In the genomic region with DNA sequence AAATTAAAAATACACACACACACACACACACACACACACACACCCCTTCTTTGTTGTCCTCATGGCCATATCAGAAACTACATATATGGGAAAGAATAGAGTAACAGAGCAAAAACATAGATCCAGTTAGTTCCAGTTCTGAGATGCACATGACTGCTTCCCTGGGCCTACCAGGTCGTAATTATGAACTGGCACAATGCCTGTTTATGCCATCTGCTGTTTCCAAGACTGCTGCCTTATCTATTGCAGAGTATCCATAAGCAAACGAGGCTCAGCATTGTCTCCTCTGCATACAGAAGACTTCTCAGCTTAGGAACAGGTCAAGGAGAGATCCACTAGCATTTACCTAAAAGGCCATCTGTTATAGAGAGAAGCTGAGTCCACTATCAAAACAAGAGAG, we compare ENCODE assay signal across 17 cellular contexts.
DNase-seq lines count a peak whose midpoint lies in the region; ATAC-seq and TF ChIP-seq lines count a peak whose summit lies in the region.
"Had no signal": no experiment of that assay in that cellular context is flagged by ENCODE, and none has a peak within 500 bp of the region (broad histone marks: within the 10 kb centered on the region; RNA-seq: fewer than 3 reads in every experiment).

No MANE protein-coding gene starts in this region.

- H3K79me2 ChIP-seq in trophoblast cell (ENCODE audit: control insufficient read depth, insufficient read depth, low read length, poor library complexity): no peaks in the 10 kb centered on the region

- TF ChIP-seq EP300 in upper lobe of left lung (IDR thresholded peaks at IDR 0.05): no peak

- DNase-seq in COR-L47 (lab: John Stamatoyannopoulos, UW) (peak; percentile 93), NCI-H1105 (lab: John Stamatoyannopoulos, UW) (peak; percentile 71), NCI-H345 (lab: John Stamatoyannopoulos, UW) (peak; percentile 66), upper lobe of left lung (no peak), trophoblast cell (no peak)
- DNase-seq: activated CD8-positive, alpha-beta T cell treated with anti-CD3 and anti-CD28 coated beads for 36 hours; activated naive CD8-positive, alpha-beta T cell treated with anti-CD3 and anti-CD28 coated beads, Interleukin-2, amount 50 U/mL, for 24 hours; CD4-positive, alpha-beta T cell; head of caudate nucleus; naive B cell; NCI-H526; stimulated activated CD4-positive, alpha-beta T cell treated with anti-CD3 and anti-CD28 coated beads, Interleukin-4, amount 100 ng/mL, for 1 hour had no signal

- ATAC-seq in HG03196 (IDR thresholded peaks at IDR 0.05; ENCODE audit: unreplicated experiment) (no peak), upper lobe of left lung (ENCODE audit: low FRiP score in 2 of 2) (no peak), HG02642 (IDR thresholded peaks at IDR 0.05; ENCODE audit: poor library complexity, unreplicated experiment) (no peak)
- ATAC-seq: activated CD8-positive, alpha-beta T cell treated with anti-CD3 and anti-CD28 coated beads for 36 hours; activated naive CD8-positive, alpha-beta T cell treated with anti-CD3 and anti-CD28 coated beads, Interleukin-2, amount 50 U/mL, for 24 hours had no signal

- no peak overlapping the region for H3K18ac ChIP-seq in trophoblast cell (ENCODE audit: low read length)

- TF ChIP-seq CTCF in brain (conservative IDR thresholded peaks at IDR 0.05) (no peak), upper lobe of left lung (IDR thresholded peaks at IDR 0.05) (no peak)

- no peaks in the 10 kb centered on the region for H3K27me3 ChIP-seq in upper lobe of left lung
- no peaks in the 10 kb centered on the region for H3K27me3 ChIP-seq in trophoblast cell (ENCODE audit: insufficient read depth, low read length)

- H3K4me1 ChIP-seq in upper lobe of left lung (no peaks in the 10 kb centered on the region), trophoblast cell (ENCODE audit: control insufficient read depth in 1 of 2, insufficient read depth in 2 of 2, low read length in 2 of 2) (no peaks in the 10 kb centered on the region)

- peak overlapping the region in 3 of 5 experiments; percentile 11 to 51 (median 22) for H3K4me3 Mint-ChIP-seq in brain
- H3K4me3 Mint-ChIP-seq: activated CD8-positive, alpha-beta T cell treated with anti-CD3 and anti-CD28 coated beads for 36 hours; activated naive CD8-positive, alpha-beta T cell treated with anti-CD3 and anti-CD28 coated beads, Interleukin-2, amount 50 U/mL, for 24 hours; activated T-helper 1 cell treated with anti-CD3 and anti-CD28 coated beads, Interleukin-12 subunit alpha, Interleukin-12 subunit beta, Interleukin-2, Interleukin-4 antibody, amounts not matched to agents 30 ng/mL and 10 ng/mL and 1 ng/mL, durations not matched to agents 14 hours and 24 hours and 36 hours; CD4-positive, alpha-beta T cell; naive B cell had no signal

- 14 to 17% methylated on average over 2 of the region's 2 CpGs for WGBS in upper lobe of left lung, 2 donors
- WGBS in trophoblast cell (ENCODE audit: extremely low coverage, insufficient coverage, insufficient read length): no CpG with 5 or more reads among the region's 2 CpGs

- H3K36me3 ChIP-seq in upper lobe of left lung (no peaks in the 10 kb centered on the region), trophoblast cell (ENCODE audit: control insufficient read depth in 1 of 2, insufficient read depth in 2 of 2, low read length in 2 of 2) (no peaks in the 10 kb centered on the region)

- no peaks in the 10 kb centered on the region for H3K36me3 Mint-ChIP-seq in brain
- H3K36me3 Mint-ChIP-seq: naive B cell had no signal

- no peak overlapping the region for H2BK5ac ChIP-seq in trophoblast cell (ENCODE audit: low read depth, low read length, poor library complexity)

- H4K8ac ChIP-seq in trophoblast cell (ENCODE audit: low read depth, low read length): no peak overlapping the region

- no peaks in the 10 kb centered on the region for H3K9me3 Mint-ChIP-seq in brain

- no peak overlapping the region for H3K4ac ChIP-seq in trophoblast cell (ENCODE audit: low read depth, low read length)

- H3K14ac ChIP-seq in trophoblast cell (ENCODE audit: low read length): no peak overlapping the region

- no peak overlapping the region for H2BK120ac ChIP-seq in trophoblast cell (ENCODE audit: insufficient read depth, low read length, poor library complexity)

- H3K79me1 ChIP-seq in trophoblast cell (ENCODE audit: low read length): no peaks in the 10 kb centered on the region

- H3K4me2 ChIP-seq in trophoblast cell (ENCODE audit: low read length): no peak overlapping the region

- no peak overlapping the region for H2AK5ac ChIP-seq in trophoblast cell (ENCODE audit: low read length)

- H3K9me3 ChIP-seq in upper lobe of left lung (no peaks in the 10 kb centered on the region), trophoblast cell (ENCODE audit: insufficient read depth, low read depth, low read length) (no peaks in the 10 kb centered on the region)

- no peak overlapping the region for H3K9ac ChIP-seq in trophoblast cell (ENCODE audit: low read length)

- no peak overlapping the region for H4K91ac ChIP-seq in trophoblast cell (ENCODE audit: low read depth, low read length)

- H3K4me3 ChIP-seq in upper lobe of left lung: no peak overlapping the region
- no peak overlapping the region for H3K4me3 ChIP-seq in trophoblast cell (ENCODE audit: low read depth, low read length)

- no peak overlapping the region for H3K27ac ChIP-seq in upper lobe of left lung
- no peak overlapping the region for H3K27ac ChIP-seq in trophoblast cell (ENCODE audit: low read depth, low read length)
- H3K27ac ChIP-seq: VCaP had no signal

- H2BK12ac ChIP-seq in trophoblast cell (ENCODE audit: low read length): no peak overlapping the region

- no peak for TF ChIP-seq POLR2A in upper lobe of left lung (IDR thresholded peaks at IDR 0.05)

- no peak overlapping the region for H3K23ac ChIP-seq in trophoblast cell (ENCODE audit: low read length)

- no peak overlapping the region for H4K12ac ChIP-seq in trophoblast cell (ENCODE audit: low read depth, low read length)

- peak overlapping the region; percentile 72 to 92 (median 88) for H3K27ac Mint-ChIP-seq in brain
- H3K27ac Mint-ChIP-seq: activated CD8-positive, alpha-beta T cell treated with anti-CD3 and anti-CD28 coated beads for 36 hours; activated naive CD8-positive, alpha-beta T cell treated with anti-CD3 and anti-CD28 coated beads, Interleukin-2, amount 50 U/mL, for 24 hours; activated T-helper 1 cell treated with anti-CD3 and anti-CD28 coated beads, Interleukin-12 subunit alpha, Interleukin-12 subunit beta, Interleukin-2, Interleukin-4 antibody, amounts not matched to agents 30 ng/mL and 10 ng/mL and 1 ng/mL, durations not matched to agents 14 hours and 24 hours and 36 hours; CD4-positive, alpha-beta T cell; naive B cell had no signal

- no peaks in the 10 kb centered on the region for H3K27me3 Mint-ChIP-seq in brain
- H3K27me3 Mint-ChIP-seq: activated CD8-positive, alpha-beta T cell treated with anti-CD3 and anti-CD28 coated beads for 36 hours; activated naive CD8-positive, alpha-beta T cell treated with anti-CD3 and anti-CD28 coated beads, Interleukin-2, amount 50 U/mL, for 24 hours; CD4-positive, alpha-beta T cell; naive B cell had no signal

- H2AFZ ChIP-seq in trophoblast cell (ENCODE audit: insufficient read depth, low read length, poor library complexity): no peak overlapping the region

- H3K4me1 Mint-ChIP-seq in brain: peaks cover 41% of the 10 kb centered on the region
- H3K4me1 Mint-ChIP-seq: activated naive CD8-positive, alpha-beta T cell treated with anti-CD3 and anti-CD28 coated beads, Interleukin-2, amount 50 U/mL, for 24 hours; naive B cell had no signal

Comparison
In these comparisons a context has a peak if more than half of its experiments do, and no peak if none do; other contexts are left out.
1. DNase-seq: peak in COR-L47 (single experiment), NCI-H1105 (single experiment) and NCI-H345 (single experiment); none in upper lobe of left lung (0 of 2) and trophoblast cell (0 of 2).